ENCODE assay signal across 1 cellular context in the genomic region with DNA sequence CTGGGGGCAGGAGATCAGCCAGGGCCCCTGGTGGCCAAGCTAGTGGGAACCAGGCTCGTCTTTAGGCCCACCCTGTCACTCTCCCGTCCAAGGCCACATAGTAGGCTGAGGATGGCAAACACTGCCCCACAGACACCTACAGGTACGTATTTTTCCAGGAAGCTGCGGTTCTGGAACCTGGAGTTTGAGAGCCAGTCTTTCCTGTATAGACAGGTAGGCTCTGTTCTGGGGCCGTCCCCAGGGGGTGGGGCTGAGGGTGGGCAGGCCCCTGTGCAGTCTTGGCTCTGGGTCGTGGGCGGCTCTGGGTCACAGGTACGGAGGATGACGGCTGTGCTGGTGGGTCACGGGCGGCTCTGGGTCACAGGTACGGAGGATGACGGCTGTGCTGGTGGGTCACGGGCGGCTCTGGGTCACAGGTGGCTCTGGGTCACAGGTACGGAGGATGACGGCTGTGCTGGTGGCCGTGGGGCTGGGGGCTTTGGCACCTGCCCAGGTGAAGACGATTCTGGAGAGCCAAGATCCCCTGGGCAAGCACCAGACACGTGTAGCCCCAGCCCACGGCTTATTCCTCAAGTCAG.
TF ChIP-seq lines count a peak whose summit lies in the region.

No MANE protein-coding gene starts in this region.

TF ChIP-seq in HCT116, 20 proteins besides CTCF, POLR2A, EP300 and RAD21:
- TF ChIP-seq POLR2AphosphoS5 (IDR thresholded peaks at IDR 0.05; ENCODE audit: low read depth, low read length) = 0 out of 2 replicates have a peak, but pooled peaks have one; percentile 1
- no peak for TF ChIP-seq ELF1 (IDR thresholded peaks at IDR 0.05; ENCODE audit: borderline replicate concordance, low read depth)
